Comparison of ENCODE assay signal across 8 cellular contexts in genomic region chrX:76149160-76149841, GRCh38. TPM values are rescaled to one million over a fixed set of nuclear protein-coding genes. Genes with fewer than 3 reads are reported as not detected.
DNase-seq lines count a peak whose midpoint lies in the region; ATAC-seq, FAIRE-seq and TF ChIP-seq lines count a peak whose summit lies in the region.
"Not testable (repeated sequence)": the region's sequence is repeated elsewhere in the genome, so short reads cannot be mapped to it uniquely, and the experiment has no call there.

No MANE protein-coding gene starts in this region.

- not testable (repeated sequence) for BruUV-seq in Caco-2 (replicated peaks; lab: Mats Ljungman, UMichigan)

- H3K27me3 Mint-ChIP-seq in Caco-2 (ENCODE audit: insufficient read depth, unreplicated experiment); astrocyte (ENCODE audit: low read depth, unreplicated experiment): not testable (repeated sequence)

- CTCF ChIA-PET in Caco-2 (lab: Charles Lee): not testable (repeated sequence)

- peak overlapping the region; percentile 66 for H3K4me3 Mint-ChIP-seq in Caco-2 (ENCODE audit: unreplicated experiment)
- H3K4me3 Mint-ChIP-seq in astrocyte (ENCODE audit: unreplicated experiment): not testable (repeated sequence)

- H3K79me2 ChIP-seq in SU-DHL-6 (ENCODE audit: insufficient read depth, low read length); astrocyte (ENCODE audit: insufficient read depth, low read length): not testable (repeated sequence)

- H3K27ac ChIP-seq in SU-DHL-6 (ENCODE audit: low read depth, low read length): peak overlapping the region; percentile 98
- not testable (repeated sequence) for H3K27ac ChIP-seq in astrocyte (ENCODE audit: low read depth, low read length)

- H3K4me3 ChIP-seq in Caco-2 (ENCODE audit: low read depth, low read length); SU-DHL-6 (ENCODE audit: insufficient read depth, low read length, poor library complexity, severe bottlenecking); astrocyte (ENCODE audit: insufficient read depth, low read depth, low read length); skeletal muscle satellite cell (ENCODE audit: low read length): not testable (repeated sequence)

- not testable (repeated sequence) for TF ChIP-seq CTCF in Caco-2 (IDR thresholded peaks at IDR 0.05; ENCODE audit: insufficient read depth in 1 of 2, low read depth in 1 of 2, low read length in 1 of 2, severe bottlenecking in 1 of 2, unreplicated experiment in 1 of 2); SU-DHL-6 (IDR thresholded peaks at IDR 0.05; ENCODE audit: insufficient read depth, low read length, poor library complexity, severe bottlenecking); astrocyte (IDR thresholded peaks at IDR 0.05; ENCODE audit: insufficient read depth, low read depth, low read length)

- POLR2A ChIA-PET in Caco-2 (lab: Charles Lee): not testable (repeated sequence)

- H3K27ac Mint-ChIP-seq in Caco-2 (ENCODE audit: unreplicated experiment): peak overlapping the region; percentile 76
- not testable (repeated sequence) for H3K27ac Mint-ChIP-seq in astrocyte (ENCODE audit: unreplicated experiment)

- H3K4me1 ChIP-seq in Caco-2 (peaks cover 12% of the 10 kb centered on the region; the same call in 1 of the 2 replicates), astrocyte (ENCODE audit: insufficient read depth, low read length) (peaks cover 14% of the 10 kb centered on the region), skeletal muscle satellite cell (ENCODE audit: control insufficient read depth, insufficient read depth, low read length) (peaks cover 14% of the 10 kb centered on the region)

- H4K20me1 ChIP-seq in SU-DHL-6 (ENCODE audit: low read depth, low read length); astrocyte (ENCODE audit: insufficient read depth, low read length): not testable (repeated sequence)

- intact Hi-C loops in Caco-2 (cut with micrococcal nuclease; ENCODE audit: unreplicated experiment): loop anchor here (5.0 kb wide), 2 partner anchors 103 to 1748 kb away; partner anchors contain the start of genes COX7B and MAGT1

- H3F3A ChIP-seq in SU-DHL-6 (ENCODE audit: insufficient read depth): peaks cover 20% of the 10 kb centered on the region

- H3K9me2 ChIP-seq in SU-DHL-6 (replicated peaks; ENCODE audit: insufficient read depth, low read length): not testable (repeated sequence)

- peak; percentile 83 for FAIRE-seq in astrocyte (lab: Jason Lieb, UNC)
- FAIRE-seq in islet of Langerhans (lab: Jason Lieb, UNC): peak; percentile 21

- not testable (repeated sequence) for DNase-seq in Caco-2; astrocyte (ENCODE audit: low read depth)

- not testable (repeated sequence) for H3K36me3 ChIP-seq in Caco-2 (ENCODE audit: control insufficient read depth, insufficient read depth, low read length); SU-DHL-6 (ENCODE audit: low read length); astrocyte (ENCODE audit: insufficient read depth, low read length); skeletal muscle satellite cell (ENCODE audit: insufficient read depth, low read length)

- not testable (repeated sequence) for H3K36me3 Mint-ChIP-seq in Caco-2 (ENCODE audit: insufficient read depth, unreplicated experiment); astrocyte (ENCODE audit: low read depth, unreplicated experiment)

- H3K4me1 Mint-ChIP-seq in Caco-2 (ENCODE audit: low read depth, unreplicated experiment); astrocyte (ENCODE audit: low read depth, unreplicated experiment): not testable (repeated sequence)

- H3K9ac ChIP-seq in SU-DHL-6 (ENCODE audit: low read length) (peak overlapping the region; percentile 67), astrocyte (ENCODE audit: low read length) (peak overlapping the region; percentile 67), skeletal muscle satellite cell (ENCODE audit: low read depth, low read length) (peak overlapping the region; percentile 77)

- peak overlapping the region; percentile 82 for H3K4me2 ChIP-seq in SU-DHL-6 (ENCODE audit: low read depth, low read length, poor library complexity, severe bottlenecking)
- peak overlapping the region; percentile 81 for H3K4me2 ChIP-seq in astrocyte (ENCODE audit: low read length)
- H3K4me2 ChIP-seq in skeletal muscle satellite cell (ENCODE audit: low read length): not testable (repeated sequence)

- H3K27me3 ChIP-seq in Caco-2 (replicated peaks; ENCODE audit: control insufficient read depth, insufficient read depth, low read length); SU-DHL-6 (ENCODE audit: low read length); astrocyte (ENCODE audit: insufficient read depth, low read length); skeletal muscle satellite cell (ENCODE audit: control insufficient read depth, insufficient read depth, low read length): not testable (repeated sequence)

- not testable (repeated sequence) for H3K9me3 Mint-ChIP-seq in Caco-2 (ENCODE audit: unreplicated experiment); astrocyte (ENCODE audit: unreplicated experiment)

- H3K9me3 ChIP-seq in Caco-2; SU-DHL-6 (ENCODE audit: insufficient read depth, low read length); astrocyte (ENCODE audit: insufficient read depth, low read depth, low read length); skeletal muscle satellite cell (replicated peaks; ENCODE audit: low read length): not testable (repeated sequence)

- H2AFZ ChIP-seq in SU-DHL-6 (ENCODE audit: low read depth, low read length, severe bottlenecking); astrocyte (ENCODE audit: low read depth, low read length): not testable (repeated sequence)

- ATAC-seq in GM19438 (IDR thresholded peaks at IDR 0.05; ENCODE audit: low read depth, unreplicated experiment): peak; percentile 47
- peak; percentile 57 for ATAC-seq in HG02759 (IDR thresholded peaks at IDR 0.05; ENCODE audit: unreplicated experiment)
- peak; percentile 44 for ATAC-seq in HG03442 (IDR thresholded peaks at IDR 0.05; ENCODE audit: unreplicated experiment)

RNA-seq across cellular contexts. Expression of gene PBDC1, which starts 23.6 kb away (rescaled TPM):
- total RNA-seq in Caco-2 (2022): 43.3 and 43.6 TPM in 2 replicates
- total RNA-seq in astrocyte: 26.9 and 31.1 TPM in 2 replicates
- total RNA-seq in skeletal muscle satellite cell (2012; rRNA removed): 13.9 and 19.9 TPM in 2 replicates
